ENCODE assay signal across 16 cellular contexts in the genomic region with DNA sequence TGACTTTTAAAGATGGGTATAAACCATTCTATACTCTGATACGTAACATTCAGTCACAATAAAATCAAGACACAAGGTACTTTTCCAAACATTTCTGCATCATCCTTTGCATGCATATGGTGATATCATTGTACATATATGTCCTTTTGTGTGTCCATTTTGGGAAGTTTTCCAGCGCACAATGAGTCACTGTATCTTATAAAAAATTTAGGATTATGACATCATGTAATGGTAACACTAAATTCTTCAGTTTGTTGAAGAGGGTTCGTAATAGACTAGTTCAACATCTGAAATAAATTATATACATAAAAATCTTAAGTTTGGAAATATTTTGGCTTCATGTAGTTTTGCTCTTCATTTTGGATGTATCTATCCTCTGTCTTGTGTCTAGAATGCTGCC.
"Had no signal": no experiment of that assay in that cellular context is flagged by ENCODE, and none has a peak within 500 bp of the region (broad histone marks: within the 10 kb centered on the region; RNA-seq: fewer than 3 reads in every experiment).

No MANE protein-coding gene starts in this region.

- ATAC-seq: effector memory CD8-positive, alpha-beta T cell; gastroesophageal sphincter; left lobe of liver; mucosa of descending colon; naive thymus-derived CD8-positive, alpha-beta T cell; psoas muscle; sciatic nerve had no signal

- H3K4me3 ChIP-seq: gastroesophageal sphincter, mucosa of descending colon, psoas muscle, skin epidermis had no signal

- H3K4me3 Mint-ChIP-seq: dendritic cell treated with granulocyte-macrophage colony-stimulating factor and Interleukin-4, amounts not matched to agents 40 ng/mL and 50 ng/mL, for 4 days; effector memory CD8-positive, alpha-beta T cell; naive thymus-derived CD8-positive, alpha-beta T cell had no signal

- H3K4me1 Mint-ChIP-seq: naive thymus-derived CD8-positive, alpha-beta T cell had no signal

- DNase-seq: effector memory CD8-positive, alpha-beta T cell; erythroblast; glutamatergic neuron; islet precursor cell; mucosa of descending colon; naive thymus-derived CD8-positive, alpha-beta T cell; psoas muscle; retina; stimulated activated CD4-positive, alpha-beta T cell treated with anti-CD3 and anti-CD28 coated beads, Interleukin-12 subunit alpha, Interleukin-12 subunit beta, amount 100 ng/mL, for 4 hours; stimulated activated naive CD4-positive, alpha-beta T cell; trophoblast cell had no signal

- H3K27me3 Mint-ChIP-seq: dendritic cell treated with granulocyte-macrophage colony-stimulating factor and Interleukin-4, amounts not matched to agents 40 ng/mL and 50 ng/mL, for 4 days; effector memory CD8-positive, alpha-beta T cell; naive thymus-derived CD8-positive, alpha-beta T cell had no signal

- H3K27ac Mint-ChIP-seq: dendritic cell treated with granulocyte-macrophage colony-stimulating factor and Interleukin-4, amounts not matched to agents 40 ng/mL and 50 ng/mL, for 4 days; effector memory CD8-positive, alpha-beta T cell; naive thymus-derived CD8-positive, alpha-beta T cell had no signal

- H3K36me3 Mint-ChIP-seq: naive thymus-derived CD8-positive, alpha-beta T cell had no signal
